1 cellular context compared by ENCODE assay signal in the genomic region with DNA sequence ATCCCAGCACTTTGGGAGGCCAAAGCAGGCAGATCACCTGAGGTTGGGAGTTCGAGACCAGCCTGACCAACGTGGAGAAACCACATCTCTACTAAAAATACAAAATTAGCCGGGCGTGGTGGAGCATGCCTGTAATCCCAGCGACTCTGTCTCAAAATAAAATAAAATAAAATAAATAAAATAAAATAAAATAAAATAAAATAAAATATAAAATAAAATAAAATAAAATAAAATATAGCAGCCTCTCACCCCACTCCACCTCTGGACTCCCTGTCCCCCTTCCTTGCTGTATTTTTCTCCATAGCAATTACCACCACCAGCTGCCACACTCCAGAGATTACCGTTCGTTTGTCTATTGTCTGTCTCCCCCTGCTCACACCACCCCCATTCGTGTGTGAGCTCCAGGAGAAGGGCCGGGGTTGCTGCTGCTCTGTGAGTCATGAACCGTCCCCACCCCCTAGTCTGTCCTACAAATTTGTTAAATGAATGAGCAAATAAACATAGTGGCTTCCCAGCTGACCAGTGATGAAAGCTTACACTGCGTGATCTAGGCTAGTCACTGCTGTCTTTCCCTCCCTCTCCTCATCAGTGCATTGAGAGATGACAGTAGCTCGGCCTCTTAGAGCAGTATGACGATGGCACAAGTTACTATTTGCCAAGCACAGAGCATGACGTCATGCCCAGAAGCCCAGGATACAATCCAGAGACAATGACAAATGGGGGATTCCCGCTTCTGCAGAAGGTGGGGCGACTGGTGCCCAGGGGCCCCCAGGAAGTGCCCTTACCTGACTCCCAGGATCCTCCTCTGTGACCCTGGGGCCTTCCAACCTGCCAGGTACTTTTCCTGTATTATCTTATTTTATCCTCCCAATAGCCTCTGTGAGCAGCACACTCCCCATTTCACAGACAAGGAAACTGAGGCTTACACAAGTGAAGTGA.
TF ChIP-seq lines count a peak whose summit lies in the region.

No MANE protein-coding gene starts in this region.

TF ChIP-seq in K562, 482 proteins besides CTCF, POLR2A, EP300 and RAD21 (continued from another document and continues in another):
- TF ChIP-seq, protein P1, sequence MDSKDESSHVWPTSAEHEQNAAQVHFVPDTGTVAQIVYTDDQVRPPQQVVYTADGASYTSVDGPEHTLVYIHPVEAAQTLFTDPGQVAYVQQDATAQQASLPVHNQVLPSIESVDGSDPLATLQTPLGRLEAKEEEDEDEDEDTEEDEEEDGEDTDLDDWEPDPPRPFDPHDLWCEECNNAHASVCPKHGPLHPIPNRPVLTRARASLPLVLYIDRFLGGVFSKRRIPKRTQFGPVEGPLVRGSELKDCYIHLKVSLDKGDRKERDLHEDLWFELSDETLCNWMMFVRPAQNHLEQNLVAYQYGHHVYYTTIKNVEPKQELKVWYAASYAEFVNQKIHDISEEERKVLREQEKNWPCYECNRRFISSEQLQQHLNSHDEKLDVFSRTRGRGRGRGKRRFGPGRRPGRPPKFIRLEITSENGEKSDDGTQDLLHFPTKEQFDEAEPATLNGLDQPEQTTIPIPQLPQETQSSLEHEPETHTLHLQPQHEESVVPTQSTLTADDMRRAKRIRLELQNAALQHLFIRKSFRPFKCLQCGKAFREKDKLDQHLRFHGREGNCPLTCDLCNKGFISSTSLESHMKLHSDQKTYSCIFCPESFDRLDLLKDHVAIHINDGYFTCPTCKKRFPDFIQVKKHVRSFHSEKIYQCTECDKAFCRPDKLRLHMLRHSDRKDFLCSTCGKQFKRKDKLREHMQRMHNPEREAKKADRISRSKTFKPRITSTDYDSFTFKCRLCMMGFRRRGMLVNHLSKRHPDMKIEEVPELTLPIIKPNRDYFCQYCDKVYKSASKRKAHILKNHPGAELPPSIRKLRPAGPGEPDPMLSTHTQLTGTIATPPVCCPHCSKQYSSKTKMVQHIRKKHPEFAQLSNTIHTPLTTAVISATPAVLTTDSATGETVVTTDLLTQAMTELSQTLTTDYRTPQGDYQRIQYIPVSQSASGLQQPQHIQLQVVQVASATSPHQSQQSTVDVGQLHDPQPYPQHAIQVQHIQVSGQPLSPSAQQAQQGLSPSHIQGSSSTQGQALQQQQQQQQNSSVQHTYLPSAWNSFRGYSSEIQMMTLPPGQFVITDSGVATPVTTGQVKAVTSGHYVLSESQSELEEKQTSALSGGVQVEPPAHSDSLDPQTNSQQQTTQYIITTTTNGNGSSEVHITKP (IDR thresholded peaks at IDR 0.05; ENCODE audit: partially characterized antibody), result no peak
- TF ChIP-seq ZBTB40 (IDR thresholded peaks at IDR 0.05) (no peak), ZBTB40 (CRISPR knock-in tag; IDR thresholded peaks at IDR 0.05) (peak; percentile 31; the same call in 1 of the 2 replicates), CTBP1 (IDR thresholded peaks at IDR 0.05; ENCODE audit: borderline replicate concordance) (0 out of 2 replicates have a peak, but pooled peaks have one; percentile 29), EGR1 (conservative IDR thresholded peaks at IDR 0.05) (0 out of 2 replicates have a peak, but pooled peaks have one; percentile 40), DMBX1 (CRISPR knock-in tag; IDR thresholded peaks at IDR 0.05; ENCODE audit: borderline replicate concordance) (0 out of 2 replicates have a peak, but pooled peaks have one; percentile 16), EP400 (IDR thresholded peaks at IDR 0.05) (peak; percentile 38), HDAC8 (tag; IDR thresholded peaks at IDR 0.05) (peak; percentile 38; the same call in 1 of the 2 replicates), RCOR1 (IDR thresholded peaks at IDR 0.05; ENCODE audit: borderline replicate concordance in 1 of 2, low read depth in 2 of 2, low read length in 2 of 2) (peak in 1 of 2 experiments; percentile 47; a peak in 1 of 4 replicates), SAP30 (IDR thresholded peaks at IDR 0.05; ENCODE audit: borderline replicate concordance, insufficient read depth, low read depth, low read length, poor library complexity, severe bottlenecking) (peak; percentile 39), ZNF584 (CRISPR knock-in tag; IDR thresholded peaks at IDR 0.05; ENCODE audit: low read depth) (no peak), HCFC1 (IDR thresholded peaks at IDR 0.05; ENCODE audit: low read depth, low read length) (no peak), SMARCA4 (IDR thresholded peaks at IDR 0.05) (peak; percentile 80), ADNP (tag; IDR thresholded peaks at IDR 0.05) (peak; percentile 29; the same call in 1 of the 2 replicates), RBM25 (IDR thresholded peaks at IDR 0.05; ENCODE audit: low read depth, low read length, severe bottlenecking) (peak; percentile 73), KDM1A (IDR thresholded peaks at IDR 0.05) (peak in 1 of 2 experiments; percentile 56; a peak in 1 of 4 replicates), ZKSCAN3 (CRISPR knock-in tag; IDR thresholded peaks at IDR 0.05) (no peak), NFYB (IDR thresholded peaks at IDR 0.05; ENCODE audit: extremely low read depth, insufficient read length) (no peak), RBM39 (optimal IDR thresholded peaks at IDR 0.05; ENCODE audit: low read depth, low read length) (peak; percentile 21), FOXA3 (CRISPR knock-in tag; conservative IDR thresholded peaks at IDR 0.05 in 1 of 2, IDR thresholded peaks at IDR 0.05 in 1 of 2) (peak in 1 of 2 experiments; percentile 69; a peak in 1 of 4 replicates), MLLT1 (IDR thresholded peaks at IDR 0.05) (0 out of 4 replicates have a peak, but pooled peaks of 1 of the 2 experiments have one; percentile 28), JUN (IDR thresholded peaks at IDR 0.05; ENCODE audit: borderline replicate concordance, low read depth, low read length) (peak; percentile 79), JUN (CRISPR knock-in tag; IDR thresholded peaks at IDR 0.05; ENCODE audit: borderline replicate concordance) (no peak), CBX2 (IDR thresholded peaks at IDR 0.05; ENCODE audit: insufficient read depth, low read length, poor library complexity, severe bottlenecking) (no peak), ATF1 (CRISPR knock-in tag; IDR thresholded peaks at IDR 0.05) (no peak), ATF1 (tag; IDR thresholded peaks at IDR 0.05) (peak; percentile 98), ARID1B (IDR thresholded peaks at IDR 0.05) (peak; percentile 76), SMARCE1 (IDR thresholded peaks at IDR 0.05) (peak; percentile 69; the same call in 1 of the 2 replicates)
- TF ChIP-seq, protein P2, sequence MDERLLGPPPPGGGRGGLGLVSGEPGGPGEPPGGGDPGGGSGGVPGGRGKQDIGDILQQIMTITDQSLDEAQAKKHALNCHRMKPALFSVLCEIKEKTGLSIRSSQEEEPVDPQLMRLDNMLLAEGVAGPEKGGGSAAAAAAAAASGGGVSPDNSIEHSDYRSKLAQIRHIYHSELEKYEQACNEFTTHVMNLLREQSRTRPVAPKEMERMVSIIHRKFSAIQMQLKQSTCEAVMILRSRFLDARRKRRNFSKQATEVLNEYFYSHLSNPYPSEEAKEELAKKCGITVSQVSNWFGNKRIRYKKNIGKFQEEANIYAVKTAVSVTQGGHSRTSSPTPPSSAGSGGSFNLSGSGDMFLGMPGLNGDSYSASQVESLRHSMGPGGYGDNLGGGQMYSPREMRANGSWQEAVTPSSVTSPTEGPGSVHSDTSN (CRISPR knock-in tag; IDR thresholded peaks at IDR 0.05; ENCODE audit: low read depth), result no peak
- TF ChIP-seq, protein P2 (tag; conservative IDR thresholded peaks at IDR 0.05; ENCODE audit: low read depth), result peak; percentile 75
- TF ChIP-seq, protein P3, sequence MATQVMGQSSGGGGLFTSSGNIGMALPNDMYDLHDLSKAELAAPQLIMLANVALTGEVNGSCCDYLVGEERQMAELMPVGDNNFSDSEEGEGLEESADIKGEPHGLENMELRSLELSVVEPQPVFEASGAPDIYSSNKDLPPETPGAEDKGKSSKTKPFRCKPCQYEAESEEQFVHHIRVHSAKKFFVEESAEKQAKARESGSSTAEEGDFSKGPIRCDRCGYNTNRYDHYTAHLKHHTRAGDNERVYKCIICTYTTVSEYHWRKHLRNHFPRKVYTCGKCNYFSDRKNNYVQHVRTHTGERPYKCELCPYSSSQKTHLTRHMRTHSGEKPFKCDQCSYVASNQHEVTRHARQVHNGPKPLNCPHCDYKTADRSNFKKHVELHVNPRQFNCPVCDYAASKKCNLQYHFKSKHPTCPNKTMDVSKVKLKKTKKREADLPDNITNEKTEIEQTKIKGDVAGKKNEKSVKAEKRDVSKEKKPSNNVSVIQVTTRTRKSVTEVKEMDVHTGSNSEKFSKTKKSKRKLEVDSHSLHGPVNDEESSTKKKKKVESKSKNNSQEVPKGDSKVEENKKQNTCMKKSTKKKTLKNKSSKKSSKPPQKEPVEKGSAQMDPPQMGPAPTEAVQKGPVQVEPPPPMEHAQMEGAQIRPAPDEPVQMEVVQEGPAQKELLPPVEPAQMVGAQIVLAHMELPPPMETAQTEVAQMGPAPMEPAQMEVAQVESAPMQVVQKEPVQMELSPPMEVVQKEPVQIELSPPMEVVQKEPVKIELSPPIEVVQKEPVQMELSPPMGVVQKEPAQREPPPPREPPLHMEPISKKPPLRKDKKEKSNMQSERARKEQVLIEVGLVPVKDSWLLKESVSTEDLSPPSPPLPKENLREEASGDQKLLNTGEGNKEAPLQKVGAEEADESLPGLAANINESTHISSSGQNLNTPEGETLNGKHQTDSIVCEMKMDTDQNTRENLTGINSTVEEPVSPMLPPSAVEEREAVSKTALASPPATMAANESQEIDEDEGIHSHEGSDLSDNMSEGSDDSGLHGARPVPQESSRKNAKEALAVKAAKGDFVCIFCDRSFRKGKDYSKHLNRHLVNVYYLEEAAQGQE (CRISPR knock-in tag; IDR thresholded peaks at IDR 0.05; ENCODE audit: low read depth), result no peak
